7 cellular contexts compared by ENCODE assay signal in genomic region chr11:67630943-67631331, GRCh38. TPM values are rescaled to one million over a fixed set of nuclear protein-coding genes. Genes with fewer than 3 reads are reported as not detected.
DNase-seq lines count a peak whose midpoint lies in the region; FAIRE-seq and TF ChIP-seq lines count a peak whose summit lies in the region.
"Had no signal": no experiment of that assay in that cellular context is flagged by ENCODE, and none has a peak within 500 bp of the region (broad histone marks: within the 10 kb centered on the region; RNA-seq: fewer than 3 reads in every experiment).

No MANE protein-coding gene starts in this region.

- peak overlapping the region; percentile 89 for H2BK15ac ChIP-seq in neuronal stem cell (ENCODE audit: low read length)

- peak overlapping the region; percentile 91 for H3K4me2 ChIP-seq in neuronal stem cell (ENCODE audit: insufficient read depth, low read length, poor library complexity, severe bottlenecking)

- no peaks in the 10 kb centered on the region for H3K27me3 ChIP-seq in bronchial epithelial cell (ENCODE audit: control insufficient read depth, insufficient read depth, low read length)
- H3K27me3 ChIP-seq in neuronal stem cell (ENCODE audit: control insufficient read depth in 3 of 3, insufficient read depth in 3 of 3, low read depth in 1 of 3, low read length in 3 of 3): no peaks in the 10 kb centered on the region

- DNase-seq in bronchial epithelial cell (ENCODE audit: low read depth) (no peak), neuronal stem cell (ENCODE audit: low spot score) (no peak), DMS53 treated with DMSO at 0.1 percent for 48 hours (lab: John Stamatoyannopoulos, UW; ENCODE audit: unreplicated experiment) (no peak), DMS153 treated with DMSO at 0.1 percent for 48 hours (lab: John Stamatoyannopoulos, UW; ENCODE audit: unreplicated experiment) (no peak), DMS53 (lab: John Stamatoyannopoulos, UW) (no peak)

- no peaks in the 10 kb centered on the region for H3K36me3 ChIP-seq in HEK293 (ENCODE audit: control insufficient read depth in 2 of 2, insufficient read depth in 1 of 2, low read length in 2 of 2)
- no peaks in the 10 kb centered on the region for H3K36me3 ChIP-seq in bronchial epithelial cell (ENCODE audit: control insufficient read depth, insufficient read depth, low read length)
- H3K36me3 ChIP-seq in neuronal stem cell (replicated peaks in 1 of 2; ENCODE audit: control insufficient read depth in 2 of 2, insufficient read depth in 2 of 2, low read length in 2 of 2): peaks cover 5% of the 10 kb centered on the region in 2 donors

- peak overlapping the region; percentile 97 for H2AK5ac ChIP-seq in neuronal stem cell (ENCODE audit: low read depth, low read length)

- H3K4ac ChIP-seq in neuronal stem cell (ENCODE audit: low read length): peak overlapping the region; percentile 37

- TF ChIP-seq CTCF in HEK293 (tag by site-specific recombination; IDR thresholded peaks at IDR 0.05) (no peak), bronchial epithelial cell (IDR thresholded peaks at IDR 0.05; ENCODE audit: insufficient read depth, low read length, severe bottlenecking) (no peak)

- H3K79me1 ChIP-seq in neuronal stem cell (ENCODE audit: low read depth, low read length): no peaks in the 10 kb centered on the region

- no CpG with 5 or more reads among the region's 16 CpGs for WGBS in neuronal stem cell (ENCODE audit: extremely low coverage in 2 of 2, insufficient read length in 2 of 2, insufficient replicate concordance in 1 of 2), 2 donors

- H3K14ac ChIP-seq in neuronal stem cell (ENCODE audit: low read length): peak overlapping the region; percentile 75

- H3K9ac ChIP-seq in neuronal stem cell (ENCODE audit: low read depth, low read length, poor library complexity): peak overlapping the region; percentile 88

- H3K9me3 ChIP-seq in HEK293 (ENCODE audit: control insufficient read depth, insufficient read depth, low read depth, low read length): no peaks in the 10 kb centered on the region
- no peaks in the 10 kb centered on the region for H3K9me3 ChIP-seq in neuronal stem cell (replicated peaks in 1 of 2; ENCODE audit: control insufficient read depth in 2 of 2, insufficient read depth in 1 of 2, low read depth in 1 of 2, low read length in 2 of 2)

- H2AFZ ChIP-seq in neuronal stem cell (ENCODE audit: low read length): peak overlapping the region; percentile 94

- H4K91ac ChIP-seq in neuronal stem cell (ENCODE audit: low read depth, low read length, poor library complexity): peak overlapping the region; percentile 72

- CTCF ChIA-PET in HEK293 (lab: Yijun Ruan, JAX): interaction anchor here (0.6 to 2.8 kb wide), 13 partner anchors 8 to 600 kb away, joined by 3 to 22 read pairs (median 4); partner anchors contain the start of gene TBX10

- POLR2A ChIA-PET in HEK293 (lab: Yijun Ruan, JAX): interaction anchor here (0.7 to 1.1 kb wide), 3 partner anchors 17 to 257 kb away, joined by 3 to 9 read pairs (median 6); no protein-coding TSS in a partner anchor

- H3K27ac ChIP-seq in HEK293 (ENCODE audit: extremely low read depth, low read depth, low read length) (no peak overlapping the region), neuronal stem cell (replicated peaks; ENCODE audit: low read length) (peak overlapping the region; percentile 92)

- no peak overlapping the region for H2BK12ac ChIP-seq in neuronal stem cell (ENCODE audit: low read length)

- no peak for FAIRE-seq in bronchial epithelial cell (lab: Jason Lieb, UNC)

- H4K8ac ChIP-seq in neuronal stem cell (ENCODE audit: low read depth, low read length): peak overlapping the region; percentile 43

- peak overlapping the region; percentile 98 for H3K23ac ChIP-seq in neuronal stem cell (ENCODE audit: low read depth, low read length, poor library complexity)

- peak overlapping the region; percentile 98 for H2BK5ac ChIP-seq in neuronal stem cell (ENCODE audit: low read length)

- H3K4me3 ChIP-seq in HEK293 (ENCODE audit: low read depth, low read length) (peak overlapping the region; percentile 70), bronchial epithelial cell (ENCODE audit: low read depth, low read length) (peak overlapping the region; percentile 52), neuronal stem cell (ENCODE audit: low read length in 2 of 2) (peak overlapping the region; percentile 65 to 71)

- no peak overlapping the region for H2BK120ac ChIP-seq in neuronal stem cell (ENCODE audit: low read depth, low read length)

- H3K4me1 ChIP-seq in HEK293 (ENCODE audit: control insufficient read depth, insufficient read depth, low read length) (no peaks in the 10 kb centered on the region), neuronal stem cell (ENCODE audit: control insufficient read depth in 2 of 2, insufficient read depth in 1 of 2, low read depth in 1 of 2, low read length in 2 of 2) (peaks cover 8 to 18% of the 10 kb centered on the region in 2 donors)

- peak overlapping the region; percentile 99 for H3K18ac ChIP-seq in neuronal stem cell (ENCODE audit: low read length)

TF ChIP-seq in HEK293, 187 proteins besides CTCF, POLR2A, EP300 and RAD21:
- TF ChIP-seq GLI2 (tag by site-specific recombination; IDR thresholded peaks at IDR 0.05; ENCODE audit: borderline replicate concordance, low read depth): no peak
- TF ChIP-seq ZNF768 (tag by site-specific recombination; IDR thresholded peaks at IDR 0.05): peak; percentile 62; the same call in 1 of the 2 replicates
- 0 out of 2 replicates have a peak, but pooled peaks have one; percentile 3 for TF ChIP-seq BCL11A (tag by site-specific recombination; IDR thresholded peaks at IDR 0.05; ENCODE audit: low read depth)
- 0 out of 2 replicates have a peak, but pooled peaks have one; percentile 4 for TF ChIP-seq ZFP69B (tag by site-specific recombination; IDR thresholded peaks at IDR 0.05)

RNA-seq across cellular contexts. Expression of gene NUDT8, which starts 1.2 kb away (rescaled TPM):
- 14.2 and 22.3 TPM in 2 replicates for total RNA-seq in bronchial epithelial cell
- 7.6 TPM for polyA plus RNA-seq in neuronal stem cell (2013, experiment 1 of 2)
- 6.7 TPM for polyA plus RNA-seq in neuronal stem cell (2013, experiment 2 of 2)

RNA-seq across cellular contexts. Expression of gene TBX10, which starts 8.6 kb away (rescaled TPM):
- total RNA-seq in bronchial epithelial cell: not detected in 2 replicates
- polyA plus RNA-seq in neuronal stem cell (2013, experiment 1 of 2): 0.04 TPM
- 0.03 TPM for polyA plus RNA-seq in neuronal stem cell (2013, experiment 2 of 2)
- total RNA-seq: glomerular endothelial cell had no signal

RNA-seq across cellular contexts. Expression of gene ACY3, which starts 19.6 kb away (rescaled TPM):
- not detected in 2 replicates for total RNA-seq in bronchial epithelial cell
- not detected for polyA plus RNA-seq in neuronal stem cell (2013, experiment 1 of 2)
- not detected for polyA plus RNA-seq in neuronal stem cell (2013, experiment 2 of 2)
- total RNA-seq: glomerular endothelial cell had no signal

RNA-seq across cellular contexts. Expression of gene NDUFV1, which starts 24.2 kb away (rescaled TPM):
- total RNA-seq in bronchial epithelial cell: 242 and 252 TPM in 2 replicates
- polyA plus RNA-seq in neuronal stem cell (2013, experiment 1 of 2): 71.8 TPM
- 67.2 TPM for polyA plus RNA-seq in neuronal stem cell (2013, experiment 2 of 2)

RNA-seq across cellular contexts. Expression of gene ALDH3B2, which starts 43.5 kb away (rescaled TPM):
- 17.9 and 73.4 TPM in 2 replicates for total RNA-seq in bronchial epithelial cell
- polyA plus RNA-seq in neuronal stem cell (2013, experiment 1 of 2): not detected
- polyA plus RNA-seq in neuronal stem cell (2013, experiment 2 of 2): not detected
- total RNA-seq: glomerular endothelial cell had no signal
